In genomic region chr18:49052891-49053644, GRCh38 we compare ENCODE assay signal across 8 cellular contexts.
DNase-seq lines count a peak whose midpoint lies in the region; ATAC-seq and TF ChIP-seq lines count a peak whose summit lies in the region.

No MANE protein-coding gene starts in this region.

- H3K79me1 ChIP-seq in IMR-90 (ENCODE audit: low read depth in 1 of 2, low read length in 2 of 2): peaks cover 10 to 31% of the 10 kb centered on the region in 2 experiments; a peak in 3 of 4 replicates

- H3K9me3 ChIP-seq in IMR-90 (ENCODE audit: control insufficient read depth, insufficient read depth, low read length) (no peaks in the 10 kb centered on the region), Karpas-422 (ENCODE audit: low read length) (no peaks in the 10 kb centered on the region), upper lobe of right lung (no peaks in the 10 kb centered on the region)

- H4K20me1 ChIP-seq in IMR-90 (ENCODE audit: insufficient read depth, low read length) (no peaks in the 10 kb centered on the region), Karpas-422 (ENCODE audit: insufficient read depth, low read depth, low read length) (no peaks in the 10 kb centered on the region)

- H3K36me3 Mint-ChIP-seq in activated T-helper 17 cell treated with anti-CD3 and anti-CD28 coated beads, Interleukin-2, amount 50 U/mL, for 72 hours (ENCODE audit: low read depth): no peaks in the 10 kb centered on the region

- H3K4me1 ChIP-seq in IMR-90 (ENCODE audit: control insufficient read depth, insufficient read depth, low read length) (peaks cover 38% of the 10 kb centered on the region), Karpas-422 (ENCODE audit: low read length) (no peaks in the 10 kb centered on the region), upper lobe of right lung (peaks cover 5% of the 10 kb centered on the region)

- no peaks in the 10 kb centered on the region for H3K27me3 Mint-ChIP-seq in activated T-helper 17 cell treated with anti-CD3 and anti-CD28 coated beads, Interleukin-2, amount 50 U/mL, for 72 hours

- H3K36me3 ChIP-seq in IMR-90 (ENCODE audit: control insufficient read depth, insufficient read depth, low read length): no peaks in the 10 kb centered on the region
- H3K36me3 ChIP-seq in Karpas-422 (ENCODE audit: insufficient read depth, low read length): no peaks in the 10 kb centered on the region
- no peaks in the 10 kb centered on the region for H3K36me3 ChIP-seq in upper lobe of right lung

- peak overlapping the region; percentile 19 for H3K4me3 Mint-ChIP-seq in activated T-helper 17 cell treated with anti-CD3 and anti-CD28 coated beads, Interleukin-2, amount 50 U/mL, for 72 hours

- TF ChIP-seq CTCF in IMR-90 (conservative IDR thresholded peaks at IDR 0.05; ENCODE audit: low read depth, low read length): no peak
- no peak for TF ChIP-seq CTCF in upper lobe of right lung (IDR thresholded peaks at IDR 0.05)

- in situ Hi-C loops in IMR-90 (cut with MboI; ENCODE audit: low sequenced_read_pairs): no loop called here

- H2BK15ac ChIP-seq in IMR-90 (ENCODE audit: low read depth, low read length): peak overlapping the region; percentile 75; the same call in 2 of the 3 replicates

- no peaks in the 10 kb centered on the region for H3K79me2 ChIP-seq in Karpas-422 (ENCODE audit: low read length)

- dilution Hi-C loops in IMR-90 (cut with HindIII; ENCODE audit: low sequenced_read_pairs, unreplicated experiment): no loop called here

- H3K4ac ChIP-seq in IMR-90 (ENCODE audit: low read depth, low read length): peak overlapping the region; percentile 94

- H3K9ac ChIP-seq in IMR-90 (ENCODE audit: low read depth, low read length) (peak overlapping the region; percentile 3), Karpas-422 (ENCODE audit: low read length) (no peak overlapping the region)

- peaks cover 29% of the 10 kb centered on the region for H3K4me1 Mint-ChIP-seq in activated T-helper 17 cell treated with anti-CD3 and anti-CD28 coated beads, Interleukin-2, amount 50 U/mL, for 72 hours

- H3K23ac ChIP-seq in IMR-90 (ENCODE audit: low read depth, low read length): peak overlapping the region; percentile 84

- peak overlapping the region; percentile 79 for H3K14ac ChIP-seq in IMR-90 (replicated peaks; ENCODE audit: low read depth, low read length)

- H3K9me2 ChIP-seq in Karpas-422 (replicated peaks; ENCODE audit: insufficient read depth, low read length): no peaks in the 10 kb centered on the region

- peak overlapping the region; percentile 87 for H4K5ac ChIP-seq in IMR-90 (ENCODE audit: low read depth, low read length)

- H3K27ac ChIP-seq in IMR-90 (ENCODE audit: insufficient read depth, low read length) (peak overlapping the region; percentile 85), Karpas-422 (ENCODE audit: low read length) (no peak overlapping the region), upper lobe of right lung (no peak overlapping the region)

- no peaks in the 10 kb centered on the region for H3K9me3 Mint-ChIP-seq in activated T-helper 17 cell treated with anti-CD3 and anti-CD28 coated beads, Interleukin-2, amount 50 U/mL, for 72 hours

- peak overlapping the region; percentile 91 for H2BK5ac ChIP-seq in IMR-90 (ENCODE audit: low read depth, low read length, poor library complexity, severe bottlenecking)

- H4K8ac ChIP-seq in IMR-90 (ENCODE audit: low read depth in 2 of 2, low read length in 2 of 2): peak overlapping the region; percentile 37 to 91

- TF ChIP-seq POLR2A in IMR-90 (IDR thresholded peaks at IDR 0.05; ENCODE audit: low read depth, low read length): peak; percentile 26; the same call in 1 of the 2 replicates

- peak overlapping the region; percentile 95 for H4K91ac ChIP-seq in IMR-90 (ENCODE audit: insufficient read depth, low read depth, low read length)

- H3K56ac ChIP-seq in IMR-90 (ENCODE audit: extremely low read depth, insufficient read depth, low read length): peak overlapping the region; percentile 65

- H3K18ac ChIP-seq in IMR-90 (ENCODE audit: low read depth, low read length): peak overlapping the region; percentile 90

- POLR2A ChIA-PET in IMR-90 (lab: Charles Lee; ENCODE audit: unreplicated experiment): interaction anchor here (1.0 to 1.1 kb wide), 2 partner anchors 11 to 98 kb away, joined by 3 to 5 read pairs; no protein-coding TSS in a partner anchor

- peak overlapping the region; percentile 59 for H2AK9ac ChIP-seq in IMR-90 (replicated peaks; ENCODE audit: low read depth, low read length, poor library complexity)

- peak overlapping the region; percentile 65 for H3K4me2 ChIP-seq in IMR-90 (ENCODE audit: low read depth, low read length)
- H3K4me2 ChIP-seq in Karpas-422 (ENCODE audit: low read depth, low read length, poor library complexity, severe bottlenecking): no peak overlapping the region

- peak; percentile 81 for DNase-seq in AG20443 (ENCODE audit: low spot score)
- DNase-seq in IMR-90: peak; percentile 97
- peak; percentile 97 for DNase-seq in myocyte (ENCODE audit: low read depth)
- no peak for DNase-seq in Karpas-422
- DNase-seq in upper lobe of right lung: no peak
- DNase-seq in DMS114 treated with DMSO at 0.1 percent for 48 hours (lab: John Stamatoyannopoulos, UW; ENCODE audit: unreplicated experiment): no peak

- CTCF ChIA-PET in IMR-90 (lab: Yijun Ruan, JAX): interaction anchor here (0.5 to 0.7 kb wide), 3 partner anchors 11 to 1888 kb away, joined by 3 read pairs; no protein-coding TSS in a partner anchor

- ATAC-seq in IMR-90 (ENCODE audit: low read depth) (peak; percentile 71), GM21723 (IDR thresholded peaks at IDR 0.05; ENCODE audit: unreplicated experiment) (no peak), upper lobe of right lung (no peak)
- peak; percentile 31 for ATAC-seq in activated T-helper 17 cell treated with anti-CD3 and anti-CD28 coated beads, Interleukin-2, amount 50 U/mL, for 72 hours (replicated peaks)

- peak overlapping the region; percentile 96 for H2BK120ac ChIP-seq in IMR-90 (ENCODE audit: low read depth, low read length)

- peak overlapping the region; percentile 91 for H2BK20ac ChIP-seq in IMR-90 (ENCODE audit: low read depth, low read length)

- peak overlapping the region; percentile 67 for H2AFZ ChIP-seq in IMR-90 (replicated peaks; ENCODE audit: low read length, poor library complexity)
- no peak overlapping the region for H2AFZ ChIP-seq in Karpas-422 (ENCODE audit: low read length)

- no peak overlapping the region for H3K4me3 ChIP-seq in IMR-90 (ENCODE audit: insufficient read depth, low read depth, low read length)
- H3K4me3 ChIP-seq in Karpas-422 (ENCODE audit: low read length): no peak overlapping the region
- H3K4me3 ChIP-seq in upper lobe of right lung: no peak overlapping the region

- 0% methylated on average over 2 of the region's 10 CpGs; no CpG with 5 or more reads in 1 of the 2 experiments for WGBS in IMR-90 (ENCODE audit: extremely low coverage in 2 of 2, insufficient read length in 1 of 2), 2 experiments

- H3K27me3 ChIP-seq in IMR-90 (ENCODE audit: control insufficient read depth, insufficient read depth, low read length) (no peaks in the 10 kb centered on the region), Karpas-422 (ENCODE audit: low read length) (no peaks in the 10 kb centered on the region), upper lobe of right lung (no peaks in the 10 kb centered on the region)

- no peak for TF ChIP-seq RAD21 in IMR-90 (IDR thresholded peaks at IDR 0.05; ENCODE audit: low read length)

- H3K27ac Mint-ChIP-seq in activated T-helper 17 cell treated with anti-CD3 and anti-CD28 coated beads, Interleukin-2, amount 50 U/mL, for 72 hours: peak overlapping the region; percentile 76

- H2AK5ac ChIP-seq in IMR-90 (ENCODE audit: low read depth, low read length): peak overlapping the region; percentile 96

- H3K9me1 ChIP-seq in IMR-90 (ENCODE audit: insufficient read depth, low read length): peaks cover 39% of the 10 kb centered on the region

- BruUV-seq in IMR-90 (replicated peaks; lab: Mats Ljungman, UMichigan): no TSS peak

- intact Hi-C loops in IMR-90 (cut with micrococcal nuclease): loop anchor here (2.0 kb wide), 2 partner anchors 104 to 122 kb away; no protein-coding TSS in a partner anchor
- intact Hi-C loops in upper lobe of right lung (cut with DNase I): no loop called here

TF ChIP-seq in IMR-90, 13 proteins besides CTCF, POLR2A, EP300 and RAD21:
- TF ChIP-seq SMC3 (IDR thresholded peaks at IDR 0.05; ENCODE audit: low read depth, low read length) (no peak; the same call in 1 of the 2 replicates), CEBPB (IDR thresholded peaks at IDR 0.05; ENCODE audit: low read depth, low read length) (peak; percentile 67; the same call in 1 of the 2 replicates), MAFK (IDR thresholded peaks at IDR 0.05; ENCODE audit: low read depth, low read length) (0 out of 2 replicates have a peak, but pooled peaks have one; percentile 27), USF2 (IDR thresholded peaks at IDR 0.05; ENCODE audit: low read depth, low read length) (peak; percentile 76), CHD1 (IDR thresholded peaks at IDR 0.05; ENCODE audit: low read depth, low read length) (0 out of 2 replicates have a peak, but pooled peaks have one; percentile 63), FOS (IDR thresholded peaks at IDR 0.05; ENCODE audit: low read depth, low read length) (peak; percentile 85), RFX5 (IDR thresholded peaks at IDR 0.05; ENCODE audit: low read depth, low read length) (no peak), ELK1 (IDR thresholded peaks at IDR 0.05; ENCODE audit: borderline replicate concordance, low read depth, low read length) (no peak), MXI1 (IDR thresholded peaks at IDR 0.05; ENCODE audit: borderline replicate concordance, low read depth, low read length) (no peak)

Comparison
In these comparisons a context has a peak if more than half of its experiments do, and no peak if none do; other contexts are left out.
1. DNase-seq: peak in AG20443 (single experiment), IMR-90 (single experiment) and myocyte (single experiment); none in Karpas-422 (single experiment), upper lobe of right lung (single experiment) and DMS114 treated with DMSO at 0.1 percent for 48 hours (single experiment).
2. ATAC-seq: peak in IMR-90 (single experiment) and activated T-helper 17 cell treated with anti-CD3 and anti-CD28 coated beads, Interleukin-2, amount 50 U/mL, for 72 hours (single experiment); none in GM21723 (single experiment) and upper lobe of right lung (single experiment).